Comparison of ENCODE assay signal across 8 cellular contexts in genomic region chr11:76919887-76920746, GRCh38. TPM values are rescaled to one million over a fixed set of nuclear protein-coding genes. Genes with fewer than 3 reads are reported as not detected.
DNase-seq lines count a peak whose midpoint lies in the region; ATAC-seq and TF ChIP-seq lines count a peak whose summit lies in the region.

No MANE protein-coding gene starts in this region.

- no peak overlapping the region for H2AFZ ChIP-seq in HCT116 (ENCODE audit: low read depth, low read length, poor library complexity, severe bottlenecking)

- ATAC-seq in HCT116, result peak; percentile 87
- no peak for ATAC-seq in GM19328 (IDR thresholded peaks at IDR 0.05; ENCODE audit: unreplicated experiment)

- H3K36me3 ChIP-seq in HCT116 (ENCODE audit: control insufficient read depth in 1 of 2, insufficient read depth in 2 of 2, low read length in 2 of 2), result no peaks in the 10 kb centered on the region
- H3K36me3 ChIP-seq in ascending aorta, result no peaks in the 10 kb centered on the region
- H3K36me3 ChIP-seq in right atrium auricular region, result no peaks in the 10 kb centered on the region

- H3K4me2 ChIP-seq in HCT116 (ENCODE audit: low read length), result peak overlapping the region; percentile 43

- H3K9me3 ChIP-seq in HCT116 (ENCODE audit: control insufficient read depth in 1 of 2, insufficient read depth in 1 of 2, low read depth in 1 of 2, low read length in 2 of 2), result no peaks in the 10 kb centered on the region
- no peaks in the 10 kb centered on the region for H3K9me3 ChIP-seq in ascending aorta
- H3K9me3 ChIP-seq in right atrium auricular region, result no peaks in the 10 kb centered on the region

- no peak for TF ChIP-seq POLR2A in HCT116 (IDR thresholded peaks at IDR 0.05; ENCODE audit: borderline replicate concordance, extremely low read depth, insufficient read depth, insufficient read length)

- TF ChIP-seq RAD21 in HCT116 (IDR thresholded peaks at IDR 0.05; ENCODE audit: low read depth), result peak; percentile 87

- TF ChIP-seq CTCF in HCT116 (IDR thresholded peaks at IDR 0.05 in 2 of 3, conservative IDR thresholded peaks at IDR 0.05 in 1 of 3; ENCODE audit: borderline replicate concordance in 1 of 3, insufficient read depth in 1 of 3, low read depth in 2 of 3, low read length in 2 of 3), result peak; percentile 86 to 98 (median 90)
- TF ChIP-seq CTCF in ascending aorta (IDR thresholded peaks at IDR 0.05), result peak; percentile 63 to 93 (median 83)
- TF ChIP-seq CTCF in right atrium auricular region (IDR thresholded peaks at IDR 0.05), result peak; percentile 73 to 91

- H3K9me2 ChIP-seq in HCT116 (ENCODE audit: insufficient read depth), result no peaks in the 10 kb centered on the region

- no peaks in the 10 kb centered on the region for H3K9me3 Mint-ChIP-seq in T-helper 2 cell treated with Interferon-gamma antibody and Interleukin-4, amounts not matched to agents 5 μg/mL and 100 μg/mL, for 36 hours

- H3K36me3 Mint-ChIP-seq in T-helper 2 cell treated with Interferon-gamma antibody and Interleukin-4, amounts not matched to agents 5 μg/mL and 100 μg/mL, for 36 hours (ENCODE audit: low read depth), result no peaks in the 10 kb centered on the region

- CTCF ChIA-PET in HCT116 (lab: Charles Lee), result interaction anchor here (0.7 to 5.8 kb wide), 49 partner anchors 8 to 268 kb away, joined by 3 to 69 read pairs (median 5); partner anchors contain the start of gene B3GNT6

- RAD21 ChIA-PET in HCT116 (lab: Charles Lee; ENCODE audit: low non-redundant PET in 1 of 2, low total read pairs in 2 of 2, uncharacterized antibody in 2 of 2, unreplicated experiment in 2 of 2), result interaction anchor here (0.6 to 2.1 kb wide), 8 partner anchors 111 to 193 kb away, joined by 3 to 11 read pairs (median 4); partner anchors contain the start of gene B3GNT6 (in 1 of the 2)

- H4K20me1 ChIP-seq in HCT116 (ENCODE audit: insufficient read depth), result no peaks in the 10 kb centered on the region

- H3K79me2 ChIP-seq in HCT116 (ENCODE audit: insufficient read depth, low read length), result no peaks in the 10 kb centered on the region; the same call in 1 of the 2 replicates

- H3K27me3 ChIP-seq in HCT116 (ENCODE audit: insufficient read depth, low read length) (no peaks in the 10 kb centered on the region), ascending aorta (no peaks in the 10 kb centered on the region), right atrium auricular region (no peaks in the 10 kb centered on the region)

- BruUV-seq in HCT116 (replicated peaks; lab: Mats Ljungman, UMichigan), result no TSS peak

- intact Hi-C loops in HCT116 (cut with micrococcal nuclease) (loop anchor here (1.0 to 10.0 kb wide), 5 partner anchors 113 to 265 kb away; no protein-coding TSS in a partner anchor), ascending aorta (cut with DNase I) (loop anchor here (1.0 to 5.0 kb wide), 2 partner anchors 58 to 113 kb away; partner anchors contain the start of gene ACER3)

- no peak overlapping the region for H3K9ac ChIP-seq in HCT116 (ENCODE audit: low read length)

- H3K27me3 Mint-ChIP-seq in T-helper 2 cell treated with Interferon-gamma antibody and Interleukin-4, amounts not matched to agents 5 μg/mL and 100 μg/mL, for 36 hours (ENCODE audit: low read depth), result peaks cover 2% of the 10 kb centered on the region

- H3K4me1 Mint-ChIP-seq in T-helper 2 cell treated with Interferon-gamma antibody and Interleukin-4, amounts not matched to agents 5 μg/mL and 100 μg/mL, for 36 hours (ENCODE audit: low read depth), result peaks cover 12% of the 10 kb centered on the region

- H3K4me3 ChIP-seq in HCT116 (replicated peaks in 1 of 2; ENCODE audit: low read depth in 1 of 2, low read length in 2 of 2) (no peak overlapping the region; a peak in 1 of 4 replicates), ascending aorta (no peak overlapping the region), right atrium auricular region (no peak overlapping the region)

- H3K27ac Mint-ChIP-seq in T-helper 2 cell treated with Interferon-gamma antibody and Interleukin-4, amounts not matched to agents 5 μg/mL and 100 μg/mL, for 36 hours, result no peak overlapping the region

- peaks cover 7 to 17% of the 10 kb centered on the region in 2 experiments; a peak in 3 of 4 replicates for H3K4me1 ChIP-seq in HCT116 (ENCODE audit: control insufficient read depth in 1 of 2, insufficient read depth in 2 of 2, low read length in 2 of 2)
- no peaks in the 10 kb centered on the region for H3K4me1 ChIP-seq in ascending aorta
- H3K4me1 ChIP-seq in right atrium auricular region, result peaks cover 0 to 7% of the 10 kb centered on the region in 2 donors

- peak overlapping the region; percentile 45 for H3K4me3 Mint-ChIP-seq in T-helper 2 cell treated with Interferon-gamma antibody and Interleukin-4, amounts not matched to agents 5 μg/mL and 100 μg/mL, for 36 hours

- H3K27ac ChIP-seq in HCT116 (ENCODE audit: low read depth, low read length) (no peak overlapping the region), ascending aorta (no peak overlapping the region), right atrium auricular region (no peak overlapping the region)

- POLR2A ChIA-PET in HCT116 (lab: Charles Lee), result interaction anchor here (0.8 to 1.2 kb wide), 2 partner anchors 35 to 96 kb away, joined by 3 read pairs; no protein-coding TSS in a partner anchor

- DNase-seq in DMS114 treated with DMSO at 0.1 percent for 48 hours (lab: John Stamatoyannopoulos, UW; ENCODE audit: unreplicated experiment), result peak; percentile 45
- peak; percentile 60 for DNase-seq in HCT116 (ENCODE audit: low read depth, low spot score)
- DNase-seq in NCI-H1930 (lab: John Stamatoyannopoulos, UW), result peak; percentile 25 to 70
- DNase-seq in T-helper 2 cell treated with Interferon-gamma antibody and Interleukin-4, amounts not matched to agents 5 μg/mL and 100 μg/mL, for 36 hours (ENCODE audit: low spot score), result peak; percentile 44
- peak; percentile 27 to 88 for DNase-seq in ascending aorta (ENCODE audit: low spot score in 2 of 2)
- peak; percentile 85 for DNase-seq in right atrium auricular region (ENCODE audit: low spot score)
- peak; percentile 85 for DNase-seq in renal cortical epithelial cell (ENCODE audit: low read depth)

TF ChIP-seq in HCT116, 20 proteins besides CTCF, POLR2A, EP300 and RAD21:
- TF ChIP-seq SIN3A (IDR thresholded peaks at IDR 0.05; ENCODE audit: low read depth), result no peak
- TF ChIP-seq SRF (IDR thresholded peaks at IDR 0.05; ENCODE audit: low read depth), result peak; percentile 18; the same call in 1 of the 2 replicates
- no peak for TF ChIP-seq POLR2AphosphoS5 (IDR thresholded peaks at IDR 0.05; ENCODE audit: low read depth, low read length)
- no peak for TF ChIP-seq CBX3 (IDR thresholded peaks at IDR 0.05; ENCODE audit: low read depth)
- TF ChIP-seq, protein P1, sequence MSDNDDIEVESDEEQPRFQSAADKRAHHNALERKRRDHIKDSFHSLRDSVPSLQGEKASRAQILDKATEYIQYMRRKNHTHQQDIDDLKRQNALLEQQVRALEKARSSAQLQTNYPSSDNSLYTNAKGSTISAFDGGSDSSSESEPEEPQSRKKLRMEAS (IDR thresholded peaks at IDR 0.05), result no peak; the same call in 1 of the 2 replicates
- TF ChIP-seq ELF1 (IDR thresholded peaks at IDR 0.05; ENCODE audit: borderline replicate concordance, low read depth), result peak; percentile 11; the same call in 1 of the 2 replicates
- TF ChIP-seq SP1 (IDR thresholded peaks at IDR 0.05; ENCODE audit: low read depth), result no peak
TF ChIP-seq in HCT116: peak in this region for 2.

RNA-seq across cellular contexts. Expression of gene ACER3, which starts 59.4 kb away (rescaled TPM):
- total RNA-seq in HCT116 (2021; ENCODE audit: unreplicated experiment) (19.1 TPM), ascending aorta (10.5 TPM), right atrium auricular region (10 to 100 TPM in 1 of 2 donors, 1 to 10 TPM in 1; 6.4 to 11.3 TPM), renal cortical epithelial cell (15.1 and 19.4 TPM in 2 replicates)
- polyA plus RNA-seq in HCT116 (2012), result 7.1 and 8.1 TPM in 2 replicates
